Comparison of ENCODE assay signal across 1 cellular context in the genomic region with DNA sequence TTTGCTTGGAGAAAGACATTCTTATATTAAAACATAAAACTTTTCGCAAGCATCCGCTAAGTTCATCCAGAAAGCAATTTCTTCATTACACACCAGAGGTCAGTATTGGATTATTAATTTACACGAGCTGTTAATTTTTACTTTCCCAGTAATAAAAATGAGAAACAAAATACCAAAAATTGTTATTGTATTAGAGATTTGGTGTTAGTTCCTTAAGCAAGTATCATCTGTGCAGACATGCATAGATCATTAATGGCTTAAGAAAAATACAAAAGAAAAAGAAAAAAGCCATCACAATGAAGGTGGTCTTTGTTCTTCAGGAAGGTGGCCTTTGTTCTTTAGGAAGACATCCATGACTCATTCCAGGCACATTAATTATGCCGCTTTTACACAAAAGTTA.
TF ChIP-seq lines count a peak whose summit lies in the region.

No MANE protein-coding gene starts in this region.

TF ChIP-seq in HepG2, 621 proteins besides CTCF, POLR2A, EP300 and RAD21 (continued from another document and continues in another):
- TF ChIP-seq, protein P1, sequence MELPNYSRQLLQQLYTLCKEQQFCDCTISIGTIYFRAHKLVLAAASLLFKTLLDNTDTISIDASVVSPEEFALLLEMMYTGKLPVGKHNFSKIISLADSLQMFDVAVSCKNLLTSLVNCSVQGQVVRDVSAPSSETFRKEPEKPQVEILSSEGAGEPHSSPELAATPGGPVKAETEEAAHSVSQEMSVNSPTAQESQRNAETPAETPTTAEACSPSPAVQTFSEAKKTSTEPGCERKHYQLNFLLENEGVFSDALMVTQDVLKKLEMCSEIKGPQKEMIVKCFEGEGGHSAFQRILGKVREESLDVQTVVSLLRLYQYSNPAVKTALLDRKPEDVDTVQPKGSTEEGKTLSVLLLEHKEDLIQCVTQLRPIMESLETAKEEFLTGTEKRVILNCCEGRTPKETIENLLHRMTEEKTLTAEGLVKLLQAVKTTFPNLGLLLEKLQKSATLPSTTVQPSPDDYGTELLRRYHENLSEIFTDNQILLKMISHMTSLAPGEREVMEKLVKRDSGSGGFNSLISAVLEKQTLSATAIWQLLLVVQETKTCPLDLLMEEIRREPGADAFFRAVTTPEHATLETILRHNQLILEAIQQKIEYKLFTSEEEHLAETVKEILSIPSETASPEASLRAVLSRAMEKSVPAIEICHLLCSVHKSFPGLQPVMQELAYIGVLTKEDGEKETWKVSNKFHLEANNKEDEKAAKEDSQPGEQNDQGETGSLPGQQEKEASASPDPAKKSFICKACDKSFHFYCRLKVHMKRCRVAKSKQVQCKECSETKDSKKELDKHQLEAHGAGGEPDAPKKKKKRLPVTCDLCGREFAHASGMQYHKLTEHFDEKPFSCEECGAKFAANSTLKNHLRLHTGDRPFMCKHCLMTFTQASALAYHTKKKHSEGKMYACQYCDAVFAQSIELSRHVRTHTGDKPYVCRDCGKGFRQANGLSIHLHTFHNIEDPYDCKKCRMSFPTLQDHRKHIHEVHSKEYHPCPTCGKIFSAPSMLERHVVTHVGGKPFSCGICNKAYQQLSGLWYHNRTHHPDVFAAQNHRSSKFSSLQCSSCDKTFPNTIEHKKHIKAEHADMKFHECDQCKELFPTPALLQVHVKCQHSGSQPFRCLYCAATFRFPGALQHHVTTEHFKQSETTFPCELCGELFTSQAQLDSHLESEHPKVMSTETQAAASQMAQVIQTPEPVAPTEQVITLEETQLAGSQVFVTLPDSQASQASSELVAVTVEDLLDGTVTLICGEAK (IDR thresholded peaks at IDR 0.05): no peak
- TF ChIP-seq, protein P1 (CRISPR knock-in tag; IDR thresholded peaks at IDR 0.05): no peak
- TF ChIP-seq NFIC (IDR thresholded peaks at IDR 0.05; ENCODE audit: low read length) (peak; percentile 33; the same call in 1 of the 2 replicates), SOX5 (CRISPR knock-in tag; IDR thresholded peaks at IDR 0.05; ENCODE audit: borderline replicate concordance) (peak; percentile 89), FOXJ3 (CRISPR knock-in tag; IDR thresholded peaks at IDR 0.05; ENCODE audit: borderline replicate concordance) (peak; percentile 28; the same call in 1 of the 2 replicates), CHD4 (IDR thresholded peaks at IDR 0.05; ENCODE audit: borderline replicate concordance, low read length) (peak; percentile 67; the same call in 1 of the 2 replicates), ZNF460 (CRISPR knock-in tag; IDR thresholded peaks at IDR 0.05; ENCODE audit: borderline replicate concordance) (no peak), TCF12 (IDR thresholded peaks at IDR 0.05) (no peak), TCF12 (CRISPR knock-in tag; IDR thresholded peaks at IDR 0.05) (no peak), ZSCAN9 (CRISPR knock-in tag; IDR thresholded peaks at IDR 0.05; ENCODE audit: borderline replicate concordance) (0 out of 2 replicates have a peak, but pooled peaks have one; percentile 38), ZFP36L1 (CRISPR knock-in tag; IDR thresholded peaks at IDR 0.05) (no peak), ZFP90 (CRISPR knock-in tag; IDR thresholded peaks at IDR 0.05; ENCODE audit: borderline replicate concordance) (no peak), PAWR (CRISPR knock-in tag; IDR thresholded peaks at IDR 0.05; ENCODE audit: borderline replicate concordance) (no peak), SUZ12 (IDR thresholded peaks at IDR 0.05; ENCODE audit: low read depth, low read length) (no peak)
- TF ChIP-seq, protein P2, sequence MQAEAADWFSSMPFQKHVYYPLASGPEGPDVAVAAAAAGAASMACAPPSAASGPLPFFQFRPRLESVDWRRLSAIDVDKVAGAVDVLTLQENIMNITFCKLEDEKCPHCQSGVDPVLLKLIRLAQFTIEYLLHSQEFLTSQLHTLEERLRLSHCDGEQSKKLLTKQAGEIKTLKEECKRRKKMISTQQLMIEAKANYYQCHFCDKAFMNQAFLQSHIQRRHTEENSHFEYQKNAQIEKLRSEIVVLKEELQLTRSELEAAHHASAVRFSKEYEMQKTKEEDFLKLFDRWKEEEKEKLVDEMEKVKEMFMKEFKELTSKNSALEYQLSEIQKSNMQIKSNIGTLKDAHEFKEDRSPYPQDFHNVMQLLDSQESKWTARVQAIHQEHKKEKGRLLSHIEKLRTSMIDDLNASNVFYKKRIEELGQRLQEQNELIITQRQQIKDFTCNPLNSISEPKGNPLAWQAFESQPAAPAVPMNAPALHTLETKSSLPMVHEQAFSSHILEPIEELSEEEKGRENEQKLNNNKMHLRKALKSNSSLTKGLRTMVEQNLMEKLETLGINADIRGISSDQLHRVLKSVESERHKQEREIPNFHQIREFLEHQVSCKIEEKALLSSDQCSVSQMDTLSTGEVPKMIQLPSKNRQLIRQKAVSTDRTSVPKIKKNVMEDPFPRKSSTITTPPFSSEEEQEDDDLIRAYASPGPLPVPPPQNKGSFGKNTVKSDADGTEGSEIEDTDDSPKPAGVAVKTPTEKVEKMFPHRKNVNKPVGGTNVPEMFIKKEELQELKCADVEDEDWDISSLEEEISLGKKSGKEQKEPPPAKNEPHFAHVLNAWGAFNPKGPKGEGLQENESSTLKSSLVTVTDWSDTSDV (CRISPR knock-in tag; IDR thresholded peaks at IDR 0.05): no peak
- TF ChIP-seq, protein P3, sequence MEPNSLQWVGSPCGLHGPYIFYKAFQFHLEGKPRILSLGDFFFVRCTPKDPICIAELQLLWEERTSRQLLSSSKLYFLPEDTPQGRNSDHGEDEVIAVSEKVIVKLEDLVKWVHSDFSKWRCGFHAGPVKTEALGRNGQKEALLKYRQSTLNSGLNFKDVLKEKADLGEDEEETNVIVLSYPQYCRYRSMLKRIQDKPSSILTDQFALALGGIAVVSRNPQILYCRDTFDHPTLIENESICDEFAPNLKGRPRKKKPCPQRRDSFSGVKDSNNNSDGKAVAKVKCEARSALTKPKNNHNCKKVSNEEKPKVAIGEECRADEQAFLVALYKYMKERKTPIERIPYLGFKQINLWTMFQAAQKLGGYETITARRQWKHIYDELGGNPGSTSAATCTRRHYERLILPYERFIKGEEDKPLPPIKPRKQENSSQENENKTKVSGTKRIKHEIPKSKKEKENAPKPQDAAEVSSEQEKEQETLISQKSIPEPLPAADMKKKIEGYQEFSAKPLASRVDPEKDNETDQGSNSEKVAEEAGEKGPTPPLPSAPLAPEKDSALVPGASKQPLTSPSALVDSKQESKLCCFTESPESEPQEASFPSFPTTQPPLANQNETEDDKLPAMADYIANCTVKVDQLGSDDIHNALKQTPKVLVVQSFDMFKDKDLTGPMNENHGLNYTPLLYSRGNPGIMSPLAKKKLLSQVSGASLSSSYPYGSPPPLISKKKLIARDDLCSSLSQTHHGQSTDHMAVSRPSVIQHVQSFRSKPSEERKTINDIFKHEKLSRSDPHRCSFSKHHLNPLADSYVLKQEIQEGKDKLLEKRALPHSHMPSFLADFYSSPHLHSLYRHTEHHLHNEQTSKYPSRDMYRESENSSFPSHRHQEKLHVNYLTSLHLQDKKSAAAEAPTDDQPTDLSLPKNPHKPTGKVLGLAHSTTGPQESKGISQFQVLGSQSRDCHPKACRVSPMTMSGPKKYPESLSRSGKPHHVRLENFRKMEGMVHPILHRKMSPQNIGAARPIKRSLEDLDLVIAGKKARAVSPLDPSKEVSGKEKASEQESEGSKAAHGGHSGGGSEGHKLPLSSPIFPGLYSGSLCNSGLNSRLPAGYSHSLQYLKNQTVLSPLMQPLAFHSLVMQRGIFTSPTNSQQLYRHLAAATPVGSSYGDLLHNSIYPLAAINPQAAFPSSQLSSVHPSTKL (CRISPR knock-in tag; IDR thresholded peaks at IDR 0.05): peak; percentile 39; the same call in 1 of the 2 replicates
- TF ChIP-seq, protein P4, sequence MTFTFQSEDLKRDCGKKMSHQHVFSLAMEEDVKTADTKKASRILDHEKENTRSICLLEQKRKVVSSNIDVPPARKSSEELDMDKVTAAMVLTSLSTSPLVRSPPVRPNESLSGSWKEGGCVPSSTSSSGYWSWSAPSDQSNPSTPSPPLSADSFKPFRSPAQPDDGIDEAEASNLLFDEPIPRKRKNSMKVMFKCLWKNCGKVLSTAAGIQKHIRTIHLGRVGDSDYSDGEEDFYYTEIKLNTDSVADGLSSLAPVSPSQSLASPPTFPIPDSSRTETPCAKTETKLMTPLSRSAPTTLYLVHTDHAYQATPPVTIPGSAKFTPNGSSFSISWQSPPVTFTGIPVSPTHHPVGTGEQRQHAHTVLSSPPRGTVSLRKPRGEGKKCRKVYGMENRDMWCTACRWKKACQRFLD (CRISPR knock-in tag; IDR thresholded peaks at IDR 0.05; ENCODE audit: borderline replicate concordance): no peak
- TF ChIP-seq, protein P5, sequence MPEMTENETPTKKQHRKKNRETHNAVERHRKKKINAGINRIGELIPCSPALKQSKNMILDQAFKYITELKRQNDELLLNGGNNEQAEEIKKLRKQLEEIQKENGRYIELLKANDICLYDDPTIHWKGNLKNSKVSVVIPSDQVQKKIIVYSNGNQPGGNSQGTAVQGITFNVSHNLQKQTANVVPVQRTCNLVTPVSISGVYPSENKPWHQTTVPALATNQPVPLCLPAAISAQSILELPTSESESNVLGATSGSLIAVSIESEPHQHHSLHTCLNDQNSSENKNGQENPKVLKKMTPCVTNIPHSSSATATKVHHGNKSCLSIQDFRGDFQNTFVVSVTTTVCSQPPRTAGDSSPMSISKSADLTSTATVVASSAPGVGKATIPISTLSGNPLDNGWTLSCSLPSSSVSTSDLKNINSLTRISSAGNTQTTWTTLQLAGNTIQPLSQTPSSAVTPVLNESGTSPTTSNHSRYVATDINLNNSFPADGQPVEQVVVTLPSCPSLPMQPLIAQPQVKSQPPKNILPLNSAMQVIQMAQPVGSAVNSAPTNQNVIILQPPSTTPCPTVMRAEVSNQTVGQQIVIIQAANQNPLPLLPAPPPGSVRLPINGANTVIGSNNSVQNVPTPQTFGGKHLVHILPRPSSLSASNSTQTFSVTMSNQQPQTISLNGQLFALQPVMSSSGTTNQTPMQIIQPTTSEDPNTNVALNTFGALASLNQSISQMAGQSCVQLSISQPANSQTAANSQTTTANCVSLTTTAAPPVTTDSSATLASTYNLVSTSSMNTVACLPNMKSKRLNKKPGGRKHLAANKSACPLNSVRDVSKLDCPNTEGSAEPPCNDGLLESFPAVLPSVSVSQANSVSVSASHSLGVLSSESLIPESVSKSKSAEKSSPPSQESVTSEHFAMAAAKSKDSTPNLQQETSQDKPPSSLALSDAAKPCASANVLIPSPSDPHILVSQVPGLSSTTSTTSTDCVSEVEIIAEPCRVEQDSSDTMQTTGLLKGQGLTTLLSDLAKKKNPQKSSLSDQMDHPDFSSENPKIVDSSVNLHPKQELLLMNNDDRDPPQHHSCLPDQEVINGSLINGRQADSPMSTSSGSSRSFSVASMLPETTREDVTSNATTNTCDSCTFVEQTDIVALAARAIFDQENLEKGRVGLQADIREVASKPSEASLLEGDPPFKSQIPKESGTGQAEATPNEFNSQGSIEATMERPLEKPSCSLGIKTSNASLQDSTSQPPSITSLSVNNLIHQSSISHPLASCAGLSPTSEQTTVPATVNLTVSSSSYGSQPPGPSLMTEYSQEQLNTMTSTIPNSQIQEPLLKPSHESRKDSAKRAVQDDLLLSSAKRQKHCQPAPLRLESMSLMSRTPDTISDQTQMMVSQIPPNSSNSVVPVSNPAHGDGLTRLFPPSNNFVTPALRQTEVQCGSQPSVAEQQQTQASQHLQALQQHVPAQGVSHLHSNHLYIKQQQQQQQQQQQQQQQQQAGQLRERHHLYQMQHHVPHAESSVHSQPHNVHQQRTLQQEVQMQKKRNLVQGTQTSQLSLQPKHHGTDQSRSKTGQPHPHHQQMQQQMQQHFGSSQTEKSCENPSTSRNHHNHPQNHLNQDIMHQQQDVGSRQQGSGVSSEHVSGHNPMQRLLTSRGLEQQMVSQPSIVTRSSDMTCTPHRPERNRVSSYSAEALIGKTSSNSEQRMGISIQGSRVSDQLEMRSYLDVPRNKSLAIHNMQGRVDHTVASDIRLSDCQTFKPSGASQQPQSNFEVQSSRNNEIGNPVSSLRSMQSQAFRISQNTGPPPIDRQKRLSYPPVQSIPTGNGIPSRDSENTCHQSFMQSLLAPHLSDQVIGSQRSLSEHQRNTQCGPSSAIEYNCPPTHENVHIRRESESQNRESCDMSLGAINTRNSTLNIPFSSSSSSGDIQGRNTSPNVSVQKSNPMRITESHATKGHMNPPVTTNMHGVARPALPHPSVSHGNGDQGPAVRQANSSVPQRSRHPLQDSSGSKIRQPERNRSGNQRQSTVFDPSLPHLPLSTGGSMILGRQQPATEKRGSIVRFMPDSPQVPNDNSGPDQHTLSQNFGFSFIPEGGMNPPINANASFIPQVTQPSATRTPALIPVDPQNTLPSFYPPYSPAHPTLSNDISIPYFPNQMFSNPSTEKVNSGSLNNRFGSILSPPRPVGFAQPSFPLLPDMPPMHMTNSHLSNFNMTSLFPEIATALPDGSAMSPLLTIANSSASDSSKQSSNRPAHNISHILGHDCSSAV (CRISPR knock-in tag; IDR thresholded peaks at IDR 0.05; ENCODE audit: borderline replicate concordance): no peak
- TF ChIP-seq, protein P6, sequence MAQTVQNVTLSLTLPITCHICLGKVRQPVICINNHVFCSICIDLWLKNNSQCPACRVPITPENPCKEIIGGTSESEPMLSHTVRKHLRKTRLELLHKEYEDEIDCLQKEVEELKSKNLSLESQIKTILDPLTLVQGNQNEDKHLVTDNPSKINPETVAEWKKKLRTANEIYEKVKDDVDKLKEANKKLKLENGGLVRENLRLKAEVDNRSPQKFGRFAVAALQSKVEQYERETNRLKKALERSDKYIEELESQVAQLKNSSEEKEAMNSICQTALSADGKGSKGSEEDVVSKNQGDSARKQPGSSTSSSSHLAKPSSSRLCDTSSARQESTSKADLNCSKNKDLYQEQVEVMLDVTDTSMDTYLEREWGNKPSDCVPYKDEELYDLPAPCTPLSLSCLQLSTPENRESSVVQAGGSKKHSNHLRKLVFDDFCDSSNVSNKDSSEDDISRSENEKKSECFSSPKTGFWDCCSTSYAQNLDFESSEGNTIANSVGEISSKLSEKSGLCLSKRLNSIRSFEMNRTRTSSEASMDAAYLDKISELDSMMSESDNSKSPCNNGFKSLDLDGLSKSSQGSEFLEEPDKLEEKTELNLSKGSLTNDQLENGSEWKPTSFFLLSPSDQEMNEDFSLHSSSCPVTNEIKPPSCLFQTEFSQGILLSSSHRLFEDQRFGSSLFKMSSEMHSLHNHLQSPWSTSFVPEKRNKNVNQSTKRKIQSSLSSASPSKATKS (CRISPR knock-in tag; IDR thresholded peaks at IDR 0.05): 0 out of 2 replicates have a peak, but pooled peaks have one; percentile 56
